In genomic region chr20:5369622-5370021, GRCh38 we compare ENCODE assay signal across 16 cellular contexts.
"Had no signal": no experiment of that assay in that cellular context is flagged by ENCODE, and none has a peak within 500 bp of the region (broad histone marks: within the 10 kb centered on the region; RNA-seq: fewer than 3 reads in every experiment).

No MANE protein-coding gene starts in this region.

- H3K36me3 ChIP-seq: ovary, thoracic aorta, upper lobe of right lung had no signal

- H3K9me3 ChIP-seq: ovary, psoas muscle, thoracic aorta, upper lobe of right lung had no signal

- ATAC-seq: activated T-helper 17 cell treated with anti-CD3 and anti-CD28 coated beads, Interleukin-2, amount 50 U/mL, for 72 hours; body of pancreas; effector memory CD8-positive, alpha-beta T cell; naive thymus-derived CD8-positive, alpha-beta T cell; psoas muscle; upper lobe of right lung had no signal

- H3K4me3 ChIP-seq: body of pancreas, hepatocyte, ovary, psoas muscle, thoracic aorta, upper lobe of right lung had no signal

- DNase-seq: activated B cell treated with CpG ODN at 0.5 μM for 24 hours; activated naive CD4-positive, alpha-beta T cell; activated naive CD8-positive, alpha-beta T cell treated with anti-CD3 and anti-CD28 coated beads, Interleukin-2, amount 10 ng/mL, durations not matched to agents 7 days and 5 days; activated T-cell treated with anti-CD3 and anti-CD28 coated beads, Interleukin-2, amount 50 U/mL, for 1 hour; body of pancreas; effector memory CD8-positive, alpha-beta T cell; foreskin fibroblast; mesenchymal stem cell; naive thymus-derived CD8-positive, alpha-beta T cell; ovary; psoas muscle; right cardiac atrium; upper lobe of right lung had no signal

- H3K27me3 ChIP-seq: body of pancreas, hepatocyte, ovary, upper lobe of right lung had no signal

- H3K27ac ChIP-seq: body of pancreas, hepatocyte, ovary, psoas muscle, thoracic aorta, upper lobe of right lung had no signal
